In genomic region chr21:29887313-29888009, GRCh38 we compare ENCODE assay signal across 32 cellular contexts. TPM values are rescaled to one million over a fixed set of nuclear protein-coding genes. Genes with fewer than 3 reads are reported as not detected.
"Had no signal": no experiment of that assay in that cellular context is flagged by ENCODE, and none has a peak within 500 bp of the region (broad histone marks: within the 10 kb centered on the region; RNA-seq: fewer than 3 reads in every experiment).

No MANE protein-coding gene starts in this region.

- DNase-seq: activated B cell treated with CpG ODN at 0.5 μM for 24 hours; activated CD4-positive, alpha-beta T cell treated with anti-CD3 and anti-CD28 coated beads for 48 hours; activated CD4-positive, alpha-beta T cell treated with anti-CD3 and anti-CD28 coated beads, Interleukin-2, amount 50 U/mL, for 1 hour; activated CD4-positive, alpha-beta T cell treated with anti-CD3 and anti-CD28 coated beads, Interleukin-2, amount 50 U/mL, for 48 hours; activated CD8-positive, alpha-beta memory T cell treated with anti-CD3 and anti-CD28 coated beads for 24 hours; activated CD8-positive, alpha-beta T cell treated with anti-CD3 and anti-CD28 coated beads for 36 hours; activated effector memory CD4-positive, alpha-beta T cell treated with anti-CD3 and anti-CD28 coated beads, Interleukin-2, amount 50 U/mL, for 16 hours; activated naive CD4-positive, alpha-beta T cell treated with anti-CD3 and anti-CD28 coated beads for 36 hours; activated naive CD8-positive, alpha-beta T cell treated with anti-CD3 and anti-CD28 coated beads for 36 hours; activated naive CD8-positive, alpha-beta T cell treated with anti-CD3 and anti-CD28 coated beads, Interleukin-2, amount 50 U/mL, for 24 hours; activated T-cell treated with anti-CD3 and anti-CD28 coated beads, Interleukin-2, amount 50 U/mL, for 4 hours; adrenal gland; amygdala; aorta; cortex of kidney; dermis blood vessel endothelial cell; effector CD4-positive, alpha-beta T cell; effector memory CD8-positive, alpha-beta T cell; esophagus squamous epithelium; head of caudate nucleus; T-helper 1 cell; T-helper 17 cell; T1000; WERI-Rb-1 had no signal

- FAIRE-seq: colon, frontal cortex had no signal

- H3K27me3 ChIP-seq: adrenal gland, breast epithelium, esophagus squamous epithelium had no signal

- H3K4me3 ChIP-seq: adrenal gland, breast epithelium, esophagus squamous epithelium had no signal

- H3K9me3 ChIP-seq: adrenal gland, breast epithelium, esophagus squamous epithelium had no signal

- H3K4me1 ChIP-seq: adrenal gland, breast epithelium, esophagus squamous epithelium had no signal

- H3K27ac ChIP-seq: adrenal gland, breast epithelium, epithelial cell of prostate, esophagus squamous epithelium, WERI-Rb-1 had no signal

- ATAC-seq: activated CD4-positive, CD25-positive, alpha-beta regulatory T cell treated with anti-CD3 and anti-CD28 coated beads, Interleukin-2, amount 50 U/mL, for 24 hours; activated CD8-positive, alpha-beta T cell treated with anti-CD3 and anti-CD28 coated beads for 36 hours; activated naive CD8-positive, alpha-beta T cell treated with anti-CD3 and anti-CD28 coated beads, Interleukin-2, amount 50 U/mL, for 24 hours; activated T-cell treated with anti-CD3 and anti-CD28 coated beads, Interleukin-2, amount 50 U/mL, for 4 hours; activated T-helper 17 cell treated with anti-CD3 and anti-CD28 coated beads, Interleukin-2, amount 50 U/mL, for 72 hours; effector memory CD8-positive, alpha-beta T cell; T-helper 17 cell had no signal

- H3K36me3 ChIP-seq: adrenal gland, breast epithelium, esophagus squamous epithelium, WERI-Rb-1 had no signal

RNA-seq across cellular contexts. Expression of gene GRIK1, which starts 52.3 kb away (rescaled TPM):
- total RNA-seq: activated B cell treated with CpG ODN at 0.5 μM for 24 hours; activated CD8-positive, alpha-beta T cell treated with anti-CD3 and anti-CD28 coated beads for 36 hours; activated naive CD4-positive, alpha-beta T cell treated with anti-CD3 and anti-CD28 coated beads for 36 hours; activated naive CD8-positive, alpha-beta T cell treated with anti-CD3 and anti-CD28 coated beads for 36 hours; activated T-cell treated with anti-CD3 and anti-CD28 coated beads, Interleukin-2, amount 50 U/mL, for 4 hours; activated T-helper 17 cell treated with anti-CD3 and anti-CD28 coated beads, Interleukin-2, amount 50 U/mL, for 72 hours; aorta; cardiac septum; fibroblast of lung; T-helper 17 cell had no signal
- polyA plus RNA-seq: aorta, fibroblast of lung had no signal
